In genomic region chrX:154378799-154379568, GRCh38 we compare ENCODE assay signal across 8 cellular contexts. TPM values are rescaled to one million over a fixed set of nuclear protein-coding genes. Genes with fewer than 3 reads are reported as not detected.
DNase-seq lines count a peak whose midpoint lies in the region; ATAC-seq, FAIRE-seq and TF ChIP-seq lines count a peak whose summit lies in the region.

EMD (plus strand) TSS chrX:154379295; CDS start chrX:154379485, 190 bp downstream.

- peak; percentile 89 for ATAC-seq in stimulated activated naive CD8-positive, alpha-beta T cell treated with anti-CD3 and anti-CD28 coated beads, Interleukin-15, amount 100 ng/mL, for 72 hours

- DNase-seq in EL = peak; percentile 97
- DNase-seq in H54 (ENCODE audit: insufficient read length, low spot score) = peak; percentile 51
- peak; percentile 99 for DNase-seq in M059J (ENCODE audit: low read depth)
- peak; percentile 96 for DNase-seq in SHP77 (lab: John Stamatoyannopoulos, UW)
- peak; percentile 98 for DNase-seq in activated effector memory CD4-positive, alpha-beta T cell treated with anti-CD3 and anti-CD28 coated beads, Interleukin-2, amount 50 U/mL, for 16 hours
- peak; percentile 98 for DNase-seq in fibroblast of pulmonary artery (ENCODE audit: low read depth)
- peak; percentile 96 for DNase-seq in nephron progenitor cell
- DNase-seq in stimulated activated naive CD8-positive, alpha-beta T cell treated with anti-CD3 and anti-CD28 coated beads, Interleukin-15, amount 100 ng/mL, for 72 hours = peak; percentile 95 to 98

- no peak for FAIRE-seq in H54 (lab: Jason Lieb, UNC)

- TF ChIP-seq CTCF in fibroblast of pulmonary artery (IDR thresholded peaks at IDR 0.05; ENCODE audit: low read length, missing control alignments) (no peak), nephron progenitor cell (IDR thresholded peaks at IDR 0.05) (no peak)

- H3K27me3 Mint-ChIP-seq in nephron progenitor cell (ENCODE audit: low read depth, poor library complexity) = peaks cover 3% of the 10 kb centered on the region
- H3K27me3 Mint-ChIP-seq in stimulated activated naive CD8-positive, alpha-beta T cell treated with anti-CD3 and anti-CD28 coated beads, Interleukin-15, amount 100 ng/mL, for 72 hours = no peaks in the 10 kb centered on the region

- peak; percentile 74; the same call in 1 of the 2 replicates for TF ChIP-seq POLR2A in H54 (IDR thresholded peaks at IDR 0.05; ENCODE audit: low read depth, low read length)

- peak within 1 kb of the TSS; percentile 59 for H3K27ac Mint-ChIP-seq in nephron progenitor cell
- H3K27ac Mint-ChIP-seq in stimulated activated naive CD8-positive, alpha-beta T cell treated with anti-CD3 and anti-CD28 coated beads, Interleukin-15, amount 100 ng/mL, for 72 hours = peak within 1 kb of the TSS; percentile 92 to 97

- H3K4me3 ChIP-seq in fibroblast of pulmonary artery (replicated peaks; ENCODE audit: low read depth, low read length) = peak within 1 kb of the TSS; percentile 70

- H3K9me3 Mint-ChIP-seq in nephron progenitor cell = peaks cover 39% of the 10 kb centered on the region
- no peaks in the 10 kb centered on the region for H3K9me3 Mint-ChIP-seq in stimulated activated naive CD8-positive, alpha-beta T cell treated with anti-CD3 and anti-CD28 coated beads, Interleukin-15, amount 100 ng/mL, for 72 hours

- H3K4me3 Mint-ChIP-seq in nephron progenitor cell = peak within 1 kb of the TSS; percentile 87
- peak within 1 kb of the TSS; percentile 90 for H3K4me3 Mint-ChIP-seq in stimulated activated naive CD8-positive, alpha-beta T cell treated with anti-CD3 and anti-CD28 coated beads, Interleukin-15, amount 100 ng/mL, for 72 hours

- H3K4me1 Mint-ChIP-seq in nephron progenitor cell = peaks cover 27% of the 10 kb centered on the region
- H3K4me1 Mint-ChIP-seq in stimulated activated naive CD8-positive, alpha-beta T cell treated with anti-CD3 and anti-CD28 coated beads, Interleukin-15, amount 100 ng/mL, for 72 hours = peaks cover 53% of the 10 kb centered on the region

- peaks cover 4% of the 10 kb centered on the region for H3K36me3 Mint-ChIP-seq in nephron progenitor cell (ENCODE audit: low read depth)

RNA-seq across cellular contexts. Expression of gene EMD, which starts in this region (rescaled TPM):
- total RNA-seq in M059J (2014; rRNA removed; shearing (Covaris generic)) = 101 and 105 TPM in 2 replicates

Comparison
In these comparisons a context has a peak if more than half of its experiments do, and no peak if none do; other contexts are left out.
1. Peak in every context shown above with its lines: DNase-seq, ATAC-seq and H3K4me3 ChIP-seq.